Comparison of ENCODE assay signal across 25 cellular contexts in the genomic region with DNA sequence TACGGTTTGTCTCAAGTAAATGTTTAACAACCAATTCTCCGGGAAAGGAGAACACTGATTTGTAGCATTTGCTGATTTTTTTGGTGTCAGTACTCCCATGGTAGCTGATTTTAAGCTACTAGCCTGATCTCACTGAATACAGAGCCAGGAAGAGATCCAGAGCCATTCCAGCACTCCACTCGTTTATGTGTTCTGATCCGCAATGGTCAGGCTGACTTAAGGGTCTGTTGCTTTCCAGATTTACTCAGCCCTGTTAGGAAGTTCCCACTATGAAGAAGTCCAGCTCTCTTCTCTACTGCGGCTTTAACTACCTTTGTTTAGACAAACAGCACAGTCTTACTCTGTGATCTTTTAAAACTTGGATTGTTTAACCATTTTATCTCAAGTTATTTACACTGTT. TPM values are rescaled to one million over a fixed set of nuclear protein-coding genes. Genes with fewer than 3 reads are reported as not detected.
DNase-seq lines count a peak whose midpoint lies in the region; ATAC-seq, FAIRE-seq and TF ChIP-seq lines count a peak whose summit lies in the region.
"Had no signal": no experiment of that assay in that cellular context is flagged by ENCODE, and none has a peak within 500 bp of the region (broad histone marks: within the 10 kb centered on the region; RNA-seq: fewer than 3 reads in every experiment).

No MANE protein-coding gene starts in this region.

- H3K4me2 ChIP-seq in GM23248 (ENCODE audit: unreplicated experiment) (no peak overlapping the region), fibroblast of lung (ENCODE audit: extremely low read depth, insufficient read depth, low read length) (peak overlapping the region; percentile 66)

- TF ChIP-seq CTCF in fibroblast of lung (conservative IDR thresholded peaks at IDR 0.05 in 1 of 2, IDR thresholded peaks at IDR 0.05 in 1 of 2; ENCODE audit: low read depth in 1 of 2, low read length in 2 of 2) (no peak), natural killer cell (IDR thresholded peaks at IDR 0.05) (no peak)

- no peaks in the 10 kb centered on the region for H3K9me2 ChIP-seq in GM23248 (ENCODE audit: insufficient read depth)

- H3K27ac ChIP-seq in GM23248 (no peak overlapping the region), fibroblast of lung (ENCODE audit: insufficient read depth, low read length) (peak overlapping the region; percentile 51)
- H3K27ac ChIP-seq: SJSA1, thoracic aorta had no signal

- H3K36me3 ChIP-seq in GM23248 (ENCODE audit: low read depth), result no peaks in the 10 kb centered on the region
- H3K36me3 ChIP-seq in fibroblast of lung (ENCODE audit: control insufficient read depth, insufficient read depth, low read length), result no peaks in the 10 kb centered on the region
- H3K36me3 ChIP-seq: SJSA1, thoracic aorta had no signal

- H3K27me3 ChIP-seq in GM23248 (replicated peaks; ENCODE audit: insufficient read depth), result no peaks in the 10 kb centered on the region
- H3K27me3 ChIP-seq in fibroblast of lung (ENCODE audit: control insufficient read depth, insufficient read depth, low read length), result no peaks in the 10 kb centered on the region
- H3K27me3 ChIP-seq: SJSA1 had no signal

- no peak overlapping the region for H3K27ac Mint-ChIP-seq in stimulated activated naive CD8-positive, alpha-beta T cell treated with anti-CD3 and anti-CD28 coated beads, Interleukin-15, amount 100 ng/mL, for 72 hours
- no peak overlapping the region for H3K27ac Mint-ChIP-seq in natural killer cell
- H3K27ac Mint-ChIP-seq: CD4-positive, CD25-positive, alpha-beta regulatory T cell; T-helper 1 cell treated with Interleukin-12 subunit alpha and Interleukin-12 subunit beta and Interleukin-4 antibody, amounts not matched to agents 30 μg/mL and 1 μg/mL, for 36 hours had no signal

- ATAC-seq in sciatic nerve, result peak; percentile 71
- no peak for ATAC-seq in stimulated activated naive CD8-positive, alpha-beta T cell treated with anti-CD3 and anti-CD28 coated beads, Interleukin-15, amount 100 ng/mL, for 72 hours
- no peak for ATAC-seq in natural killer cell
- ATAC-seq: PC-3 had no signal

- no peaks in the 10 kb centered on the region for H3K4me1 Mint-ChIP-seq in stimulated activated naive CD8-positive, alpha-beta T cell treated with anti-CD3 and anti-CD28 coated beads, Interleukin-15, amount 100 ng/mL, for 72 hours
- no peaks in the 10 kb centered on the region for H3K4me1 Mint-ChIP-seq in natural killer cell
- H3K4me1 Mint-ChIP-seq: CD4-positive, CD25-positive, alpha-beta regulatory T cell had no signal

- 51 to 56% methylated on average over 5 of the region's 5 CpGs for WGBS in GM23248 (ENCODE audit: low coverage in 1 of 2, low lambda C conversion rate in 2 of 2, missing lambda C conversion rate in 2 of 2), 2 experiments

- intact Hi-C loops in sciatic nerve (cut with DNase I) (no loop called here), natural killer cell (cut with micrococcal nuclease) (no loop called here)

- H3F3A ChIP-seq in GM23248 (ENCODE audit: insufficient read depth), result peaks cover 13% of the 10 kb centered on the region

- no peaks in the 10 kb centered on the region for H3K9me3 Mint-ChIP-seq in stimulated activated naive CD8-positive, alpha-beta T cell treated with anti-CD3 and anti-CD28 coated beads, Interleukin-15, amount 100 ng/mL, for 72 hours
- no peaks in the 10 kb centered on the region for H3K9me3 Mint-ChIP-seq in natural killer cell
- H3K9me3 Mint-ChIP-seq: T-helper 1 cell treated with Interleukin-12 subunit alpha and Interleukin-12 subunit beta and Interleukin-4 antibody, amounts not matched to agents 30 μg/mL and 1 μg/mL, for 36 hours had no signal

- H3K9me3 ChIP-seq in GM23248 (ENCODE audit: low read depth) (no peaks in the 10 kb centered on the region), fibroblast of lung (ENCODE audit: control insufficient read depth, insufficient read depth, low read depth, low read length) (no peaks in the 10 kb centered on the region)
- H3K9me3 ChIP-seq: SJSA1, thoracic aorta had no signal

- H2AFZ ChIP-seq in GM23248, result peak overlapping the region; percentile 62
- H2AFZ ChIP-seq in fibroblast of lung (ENCODE audit: low read length), result peak overlapping the region; percentile 78

- H4K20me1 ChIP-seq in GM23248 (ENCODE audit: insufficient read depth), result no peaks in the 10 kb centered on the region
- H4K20me1 ChIP-seq in fibroblast of lung (ENCODE audit: control insufficient read depth, extremely low read depth, insufficient read depth, low read length), result no peaks in the 10 kb centered on the region

- no peaks in the 10 kb centered on the region for H3K27me3 Mint-ChIP-seq in stimulated activated naive CD8-positive, alpha-beta T cell treated with anti-CD3 and anti-CD28 coated beads, Interleukin-15, amount 100 ng/mL, for 72 hours
- H3K27me3 Mint-ChIP-seq in natural killer cell (ENCODE audit: low read depth in 2 of 2), result peaks cover 0 to 6% of the 10 kb centered on the region in 2 donors
- H3K27me3 Mint-ChIP-seq: CD4-positive, CD25-positive, alpha-beta regulatory T cell had no signal

- H3K79me2 ChIP-seq in GM23248 (ENCODE audit: insufficient read depth), result no peaks in the 10 kb centered on the region
- no peaks in the 10 kb centered on the region for H3K79me2 ChIP-seq in fibroblast of lung (ENCODE audit: control insufficient read depth, insufficient read depth, low read length)

- peaks cover 16% of the 10 kb centered on the region for H3K4me1 ChIP-seq in GM23248 (ENCODE audit: insufficient read depth)
- peaks cover 20% of the 10 kb centered on the region for H3K4me1 ChIP-seq in fibroblast of lung (ENCODE audit: control insufficient read depth, extremely low read depth, insufficient read depth, low read length)

- in situ Hi-C loops in GM23248 (cut with MboI), result no loop called here

- H3K36me3 Mint-ChIP-seq in natural killer cell, result no peaks in the 10 kb centered on the region
- H3K36me3 Mint-ChIP-seq: CD4-positive, CD25-positive, alpha-beta regulatory T cell had no signal

- H3K4me3 ChIP-seq in GM23248 (no peak overlapping the region), fibroblast of lung (replicated peaks in 1 of 4; ENCODE audit: control extremely low read depth in 1 of 4, insufficient read depth in 1 of 4, low read depth in 3 of 4, low read length in 4 of 4) (no peak overlapping the region)
- H3K4me3 ChIP-seq: SJSA1, thoracic aorta had no signal

- H3K4me3 Mint-ChIP-seq in stimulated activated naive CD8-positive, alpha-beta T cell treated with anti-CD3 and anti-CD28 coated beads, Interleukin-15, amount 100 ng/mL, for 72 hours, result no peak overlapping the region
- no peak overlapping the region for H3K4me3 Mint-ChIP-seq in natural killer cell
- H3K4me3 Mint-ChIP-seq: CD4-positive, CD25-positive, alpha-beta regulatory T cell; T-helper 1 cell treated with Interleukin-12 subunit alpha and Interleukin-12 subunit beta and Interleukin-4 antibody, amounts not matched to agents 30 μg/mL and 1 μg/mL, for 36 hours had no signal

- FAIRE-seq in GM19239 (lab: Jason Lieb, UNC), result no peak
- FAIRE-seq: bronchial epithelial cell, endothelial cell of umbilical vein, keratinocyte had no signal

- no peak for DNase-seq in GM23248
- peak in 1 of 2 donors; percentile 27 for DNase-seq in fibroblast of lung (ENCODE audit: low read depth in 2 of 2)
- DNase-seq in left kidney (ENCODE audit: low read depth, low spot score), result peak; percentile 17
- no peak for DNase-seq in sciatic nerve (ENCODE audit: low spot score)
- no peak for DNase-seq in stimulated activated naive CD8-positive, alpha-beta T cell treated with anti-CD3 and anti-CD28 coated beads, Interleukin-15, amount 100 ng/mL, for 72 hours
- DNase-seq in DMS 273 (lab: John Stamatoyannopoulos, UW; ENCODE audit: unreplicated experiment), result no peak
- no peak for DNase-seq in GM19239 (ENCODE audit: insufficient read length, low spot score)
- no peak for DNase-seq in natural killer cell
- DNase-seq: activated CD4-positive, alpha-beta T cell treated with anti-CD3 and anti-CD28 coated beads, Interleukin-2, amount 50 U/mL, for 4 hours; activated gamma-delta T cell; CD4-positive, CD25-positive, alpha-beta regulatory T cell; dermis blood vessel endothelial cell; DMS53; foreskin melanocyte; KG1; NCI-H1694 treated with DMSO at 0.1 percent for 48 hours; NCI-H345; PC-3; stimulated activated CD4-positive, alpha-beta T cell treated with anti-CD3 and anti-CD28 coated beads, Interleukin-15, amount 100 ng/mL, for 24 hours had no signal

- H3K9ac ChIP-seq in GM23248 (no peak overlapping the region), fibroblast of lung (ENCODE audit: insufficient read depth, low read length) (no peak overlapping the region)

RNA-seq across cellular contexts. Expression of a gene that starts 38.0 kb away (rescaled TPM):
- 59.8 and 66.6 TPM in 2 replicates for total RNA-seq in GM23248 (2014; rRNA removed; shearing (Covaris generic))
- polyA plus RNA-seq in GM23248 (2016; fragmentation: Nextera tagmentation; extraction: Ambion mirVana), result 39.8 and 40.0 TPM in 2 replicates
- total RNA-seq in fibroblast of lung, result 93.7 and 181 TPM in 2 replicates
- 394 and 2,513 TPM in 2 replicates for polyA plus RNA-seq in fibroblast of lung
- polyA plus RNA-seq in fibroblast of lung (2012), result 225 and 1,654 TPM in 2 replicates
- polyA minus RNA-seq in fibroblast of lung (ENCODE audit: low replicate concordance), result 553 and 3,045 TPM in 2 replicates
- 125 TPM for total RNA-seq in sciatic nerve
- total RNA-seq in natural killer cell, result under 1 TPM; 0.36 to 0.80 (median 0.40) TPM
- total RNA-seq: CD4-positive, CD25-positive, alpha-beta regulatory T cell had no signal

Comparison
In these comparisons a context has a peak if more than half of its experiments do, and no peak if none do; other contexts are left out.
1. RNA of a gene that starts 38.0 kb away (total RNA-seq): 93.7 to 181 TPM in fibroblast of lung, 125 TPM in sciatic nerve (single experiment) and 59.8 to 66.6 TPM in GM23248; 0.36 to 0.80 TPM in natural killer cell; every median in the first group is over 10 times any median in the second.